27 cellular contexts compared by ENCODE assay signal in the genomic region with DNA sequence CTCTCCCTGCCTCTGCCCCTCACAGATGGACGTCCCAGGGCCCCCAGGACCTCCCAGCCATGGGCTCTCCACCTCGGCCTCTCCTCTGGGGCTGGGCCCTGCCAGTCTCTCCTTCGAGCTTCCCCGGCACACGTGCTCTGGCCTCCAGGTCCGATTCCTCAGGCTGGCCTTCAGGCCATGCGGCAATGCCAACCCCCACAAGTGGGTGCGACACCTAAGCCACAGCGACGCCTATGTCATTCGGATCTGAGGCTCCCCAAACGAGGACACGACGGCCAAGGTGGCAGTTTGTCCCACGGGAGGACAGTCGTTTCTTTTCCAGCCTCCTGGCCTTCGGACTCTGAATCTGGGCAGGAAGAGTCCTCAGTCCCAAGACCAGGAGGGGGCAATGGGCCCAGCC.
"Had no signal": no experiment of that assay in that cellular context is flagged by ENCODE, and none has a peak within 500 bp of the region (broad histone marks: within the 10 kb centered on the region; RNA-seq: fewer than 3 reads in every experiment).

No MANE protein-coding gene starts in this region.

- H3K27ac Mint-ChIP-seq: progenitor cell of endocrine pancreas, type B pancreatic cell had no signal

- H3K9me3 ChIP-seq: esophagus squamous epithelium, heart right ventricle, left ventricle myocardium inferior, lower lobe of right lung, neutrophil, pancreas, stomach, thyroid gland had no signal

- DNase-seq: effector memory CD8-positive, alpha-beta T cell; erythroblast; esophagus squamous epithelium; foreskin melanocyte; glutamatergic neuron; heart right ventricle; hippocampal formation; kidney glomerular epithelial cell; left colon; left ventricle myocardium inferior; lower lobe of right lung; naive thymus-derived CD8-positive, alpha-beta T cell; pancreas; stimulated activated CD4-positive, alpha-beta T cell treated with anti-CD3 and anti-CD28 coated beads, Interleukin-12 subunit alpha, Interleukin-12 subunit beta, amount 100 ng/mL, for 4 hours; stimulated activated CD4-positive, alpha-beta T cell treated with anti-CD3 and anti-CD28 coated beads, Interleukin-1b, Interleukin-23, amount 100 ng/mL, for 48 hours; stimulated activated CD4-positive, alpha-beta T cell treated with anti-CD3 and anti-CD28 coated beads, Interleukin-4, amount 100 ng/mL, for 1 hour; stimulated activated CD8-positive, alpha-beta memory T cell treated with anti-CD3 and anti-CD28 coated beads, Interleukin-4, amount 100 ng/mL, for 48 hours; stimulated activated naive CD4-positive, alpha-beta T cell treated with Interleukin-2 at 50 U/mL for 16 hours; stomach; thyroid gland had no signal

- H3K27ac ChIP-seq: coronary artery, esophagus squamous epithelium, heart right ventricle, left ventricle myocardium inferior, lower lobe of right lung, neutrophil, pancreas, stomach, thyroid gland had no signal

- H3K27me3 Mint-ChIP-seq: effector memory CD8-positive, alpha-beta T cell; naive thymus-derived CD8-positive, alpha-beta T cell; progenitor cell of endocrine pancreas; type B pancreatic cell had no signal

- H3K27me3 ChIP-seq: esophagus squamous epithelium, heart right ventricle, neutrophil, pancreas, stomach, thyroid gland had no signal

- H3K9me3 Mint-ChIP-seq: effector memory CD8-positive, alpha-beta T cell; naive thymus-derived CD8-positive, alpha-beta T cell; type B pancreatic cell had no signal

- H3K4me2 ChIP-seq: smooth muscle cell had no signal

- H3K4me3 Mint-ChIP-seq: effector memory CD8-positive, alpha-beta T cell; naive thymus-derived CD8-positive, alpha-beta T cell; type B pancreatic cell had no signal

- H3K4me3 ChIP-seq: coronary artery, esophagus squamous epithelium, heart right ventricle, left ventricle myocardium inferior, lower lobe of right lung, pancreas, smooth muscle cell, stomach, thyroid gland had no signal

- FAIRE-seq: endometrium, islet of Langerhans, pancreas had no signal
